Comparison of ENCODE assay signal across 9 cellular contexts in the genomic region with DNA sequence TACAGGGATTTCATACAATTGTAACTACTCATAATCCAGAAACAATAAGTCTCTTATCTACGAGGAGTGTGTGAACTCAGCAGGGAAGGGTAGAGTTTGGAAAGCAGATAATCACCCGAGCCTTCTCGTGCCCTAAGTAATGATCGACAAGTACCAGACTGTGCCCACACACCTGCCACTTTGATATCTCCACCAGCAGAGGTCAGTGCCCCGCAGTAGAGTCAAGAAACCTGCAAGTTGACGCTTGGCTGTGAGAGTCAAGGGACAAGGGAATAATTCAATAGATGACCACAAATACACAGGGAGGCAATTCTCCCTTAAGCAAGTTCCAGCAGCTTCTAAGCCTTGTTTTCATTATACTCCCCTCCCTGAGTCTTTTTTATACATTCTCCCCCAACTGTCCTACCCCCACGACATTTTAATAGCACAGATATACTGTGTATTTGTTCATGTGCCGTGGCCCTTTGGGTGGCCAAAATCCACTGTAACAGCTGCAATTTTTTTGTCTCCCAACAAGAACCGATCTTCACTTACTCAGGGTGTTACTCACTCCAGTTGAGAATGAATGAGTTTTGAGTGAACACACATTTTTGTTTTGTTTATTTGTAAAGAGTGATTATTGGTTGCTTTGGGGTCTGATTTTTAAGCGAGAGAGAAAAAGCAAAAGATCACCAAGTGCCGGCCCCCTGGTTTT.
A peak's percentile ranks its signal among the peaks of the same experiment; 100 is the strongest.
DNase-seq lines count a peak whose midpoint lies in the region; ATAC-seq and TF ChIP-seq lines count a peak whose summit lies in the region.
"Had no signal": no experiment of that assay in that cellular context is flagged by ENCODE, and none has a peak within 500 bp of the region (broad histone marks: within the 10 kb centered on the region; RNA-seq: fewer than 3 reads in every experiment).

No MANE protein-coding gene starts in this region.

- no peak overlapping the region for H3K4me3 ChIP-seq in CD4-positive, CD25-positive, alpha-beta regulatory T cell (ENCODE audit: low read depth, low read length)
- H3K4me3 ChIP-seq in fibroblast of mammary gland (ENCODE audit: control insufficient read depth, low read depth, low read length) (no peak overlapping the region), prostate gland (no peak overlapping the region), aorta (ENCODE audit: low read length in 2 of 2) (no peak overlapping the region)
- H3K4me3 ChIP-seq: suprapubic skin had no signal

- TF ChIP-seq POLR2A in prostate gland (IDR thresholded peaks at IDR 0.05) = no peak

- peaks cover 18% of the 10 kb centered on the region for H3K36me3 Mint-ChIP-seq in CD4-positive, CD25-positive, alpha-beta regulatory T cell
- H3K36me3 Mint-ChIP-seq in HFFc6 (ENCODE audit: low read depth) = peaks cover 11% of the 10 kb centered on the region; the same call in 1 of the 2 replicates
- no peaks in the 10 kb centered on the region for H3K36me3 Mint-ChIP-seq in T-helper 2 cell treated with Interferon-gamma antibody and Interleukin-4, amounts not matched to agents 5 μg/mL and 100 μg/mL, for 36 hours (ENCODE audit: low read depth)

- H3K27me3 Mint-ChIP-seq in CD4-positive, CD25-positive, alpha-beta regulatory T cell = no peaks in the 10 kb centered on the region
- peaks cover 1% of the 10 kb centered on the region for H3K27me3 Mint-ChIP-seq in HFFc6 (ENCODE audit: insufficient read depth)
- no peaks in the 10 kb centered on the region for H3K27me3 Mint-ChIP-seq in T-helper 2 cell treated with Interferon-gamma antibody and Interleukin-4, amounts not matched to agents 5 μg/mL and 100 μg/mL, for 36 hours (ENCODE audit: low read depth)

- ATAC-seq in CD4-positive, CD25-positive, alpha-beta regulatory T cell (ENCODE audit: low read depth in 2 of 2) = peak; percentile 28 to 58
- no peak for ATAC-seq in GM19395 (IDR thresholded peaks at IDR 0.05; ENCODE audit: unreplicated experiment)
- no peak for ATAC-seq in aorta (ENCODE audit: low FRiP score)
- ATAC-seq in HG02759 (IDR thresholded peaks at IDR 0.05; ENCODE audit: unreplicated experiment) = no peak

- no peaks in the 10 kb centered on the region for H3K9me3 Mint-ChIP-seq in CD4-positive, CD25-positive, alpha-beta regulatory T cell
- H3K9me3 Mint-ChIP-seq in HFFc6 = no peaks in the 10 kb centered on the region
- no peaks in the 10 kb centered on the region for H3K9me3 Mint-ChIP-seq in T-helper 2 cell treated with Interferon-gamma antibody and Interleukin-4, amounts not matched to agents 5 μg/mL and 100 μg/mL, for 36 hours

- peak overlapping the region in 1 of 4 donors; percentile 56 for H3K4me3 Mint-ChIP-seq in CD4-positive, CD25-positive, alpha-beta regulatory T cell
- H3K4me3 Mint-ChIP-seq in HFFc6 = no peak overlapping the region
- H3K4me3 Mint-ChIP-seq in T-helper 2 cell treated with Interferon-gamma antibody and Interleukin-4, amounts not matched to agents 5 μg/mL and 100 μg/mL, for 36 hours = no peak overlapping the region

- H3K27ac Mint-ChIP-seq in CD4-positive, CD25-positive, alpha-beta regulatory T cell = no peak overlapping the region
- no peak overlapping the region for H3K27ac Mint-ChIP-seq in HFFc6
- H3K27ac Mint-ChIP-seq in T-helper 2 cell treated with Interferon-gamma antibody and Interleukin-4, amounts not matched to agents 5 μg/mL and 100 μg/mL, for 36 hours = no peak overlapping the region

- H3K4me1 Mint-ChIP-seq in CD4-positive, CD25-positive, alpha-beta regulatory T cell = peaks cover 31 to 57% (median 35%) of the 10 kb centered on the region in 4 donors
- H3K4me1 Mint-ChIP-seq in HFFc6 (ENCODE audit: low read depth) = peaks cover 48% of the 10 kb centered on the region
- peaks cover 15% of the 10 kb centered on the region for H3K4me1 Mint-ChIP-seq in T-helper 2 cell treated with Interferon-gamma antibody and Interleukin-4, amounts not matched to agents 5 μg/mL and 100 μg/mL, for 36 hours (ENCODE audit: low read depth)

- H3K27me3 ChIP-seq in CD4-positive, CD25-positive, alpha-beta regulatory T cell (ENCODE audit: control insufficient read depth, insufficient read depth, low read length) = no peaks in the 10 kb centered on the region
- H3K27me3 ChIP-seq in prostate gland (replicated peaks; ENCODE audit: insufficient read depth) (no peaks in the 10 kb centered on the region), aorta (ENCODE audit: control insufficient read depth in 1 of 2, insufficient read depth in 2 of 2, low read length in 1 of 2) (no peaks in the 10 kb centered on the region)
- H3K27me3 ChIP-seq: suprapubic skin had no signal

- WGBS in prostate gland = 54% methylated on average over 11 of the region's 11 CpGs
- WGBS in aorta, 2 donors = 40 to 46% methylated on average over 11 of the region's 11 CpGs

- intact Hi-C loops in prostate gland (cut with DNase I) (loop anchor here (5.0 to 10.0 kb wide), 5 partner anchors 59 to 248 kb away; a partner anchor contains a TSS), aorta (cut with DNase I) (loop anchor here (5.0 to 10.0 kb wide), 4 partner anchors 34 to 162 kb away; no protein-coding TSS in a partner anchor)

- peaks cover 3% of the 10 kb centered on the region for H3K36me3 ChIP-seq in CD4-positive, CD25-positive, alpha-beta regulatory T cell (ENCODE audit: control insufficient read depth, insufficient read depth, low read length)
- H3K36me3 ChIP-seq in prostate gland (no peaks in the 10 kb centered on the region), aorta (ENCODE audit: control insufficient read depth in 1 of 2, insufficient read depth in 2 of 2, low read length in 1 of 2) (no peaks in the 10 kb centered on the region)
- H3K36me3 ChIP-seq: suprapubic skin had no signal

- no peaks in the 10 kb centered on the region for H3K9me3 ChIP-seq in CD4-positive, CD25-positive, alpha-beta regulatory T cell (ENCODE audit: control insufficient read depth in 2 of 2, low read length in 2 of 2)
- H3K9me3 ChIP-seq in prostate gland (no peaks in the 10 kb centered on the region), aorta (ENCODE audit: control insufficient read depth, low read length) (no peaks in the 10 kb centered on the region)
- H3K9me3 ChIP-seq: suprapubic skin had no signal

- peak; percentile 69 for TF ChIP-seq CTCF in HFFc6 (IDR thresholded peaks at IDR 0.05)
- TF ChIP-seq CTCF in fibroblast of mammary gland (conservative IDR thresholded peaks at IDR 0.05; ENCODE audit: control insufficient read depth, insufficient read depth, low read depth, low read length) = peak; percentile 28
- TF ChIP-seq CTCF in prostate gland (IDR thresholded peaks at IDR 0.05) = peak in 2 of 4 experiments; percentile 52 to 67

- no peak overlapping the region for H3K27ac ChIP-seq in CD4-positive, CD25-positive, alpha-beta regulatory T cell (ENCODE audit: insufficient read depth, low read length, poor library complexity, severe bottlenecking)
- H3K27ac ChIP-seq in prostate gland (peak overlapping the region in 1 of 2 donors; percentile 39), aorta (ENCODE audit: low read depth in 1 of 2, low read length in 2 of 2) (no peak overlapping the region)
- H3K27ac ChIP-seq: suprapubic skin had no signal

- peaks cover 8% of the 10 kb centered on the region for H3K4me1 ChIP-seq in CD4-positive, CD25-positive, alpha-beta regulatory T cell (ENCODE audit: control insufficient read depth, insufficient read depth, low read length, poor library complexity, severe bottlenecking)
- H3K4me1 ChIP-seq in prostate gland (replicated peaks) (peaks cover 3% of the 10 kb centered on the region), aorta (ENCODE audit: control insufficient read depth in 1 of 2, insufficient read depth in 2 of 2, low read length in 2 of 2) (peaks cover 1 to 11% of the 10 kb centered on the region in 2 donors)

- peak in 2 of 3 donors; percentile 38 to 54 for DNase-seq in CD4-positive, CD25-positive, alpha-beta regulatory T cell
- peak; percentile 27 for DNase-seq in HFFc6
- DNase-seq in T-helper 2 cell treated with Interferon-gamma antibody and Interleukin-4, amounts not matched to agents 5 μg/mL and 100 μg/mL, for 36 hours (ENCODE audit: low spot score) = peak; percentile 13
- DNase-seq in fibroblast of mammary gland (ENCODE audit: low read depth) = no peak
- DNase-seq in prostate gland (ENCODE audit: low spot score) = peak; percentile 48
- DNase-seq in aorta = no peak

Comparison
In these comparisons a context has a peak if more than half of its experiments do, and no peak if none do; other contexts are left out.
1. ATAC-seq: peak in CD4-positive, CD25-positive, alpha-beta regulatory T cell (2 of 2); none in GM19395 (single experiment), aorta (single experiment) and HG02759 (single experiment).
2. DNase-seq: peak in CD4-positive, CD25-positive, alpha-beta regulatory T cell (2 of 3), HFFc6 (single experiment), T-helper 2 cell treated with Interferon-gamma antibody and Interleukin-4, amounts not matched to agents 5 μg/mL and 100 μg/mL, for 36 hours (single experiment) and prostate gland (single experiment); none in fibroblast of mammary gland (single experiment) and aorta (0 of 2).